In the genomic region with DNA sequence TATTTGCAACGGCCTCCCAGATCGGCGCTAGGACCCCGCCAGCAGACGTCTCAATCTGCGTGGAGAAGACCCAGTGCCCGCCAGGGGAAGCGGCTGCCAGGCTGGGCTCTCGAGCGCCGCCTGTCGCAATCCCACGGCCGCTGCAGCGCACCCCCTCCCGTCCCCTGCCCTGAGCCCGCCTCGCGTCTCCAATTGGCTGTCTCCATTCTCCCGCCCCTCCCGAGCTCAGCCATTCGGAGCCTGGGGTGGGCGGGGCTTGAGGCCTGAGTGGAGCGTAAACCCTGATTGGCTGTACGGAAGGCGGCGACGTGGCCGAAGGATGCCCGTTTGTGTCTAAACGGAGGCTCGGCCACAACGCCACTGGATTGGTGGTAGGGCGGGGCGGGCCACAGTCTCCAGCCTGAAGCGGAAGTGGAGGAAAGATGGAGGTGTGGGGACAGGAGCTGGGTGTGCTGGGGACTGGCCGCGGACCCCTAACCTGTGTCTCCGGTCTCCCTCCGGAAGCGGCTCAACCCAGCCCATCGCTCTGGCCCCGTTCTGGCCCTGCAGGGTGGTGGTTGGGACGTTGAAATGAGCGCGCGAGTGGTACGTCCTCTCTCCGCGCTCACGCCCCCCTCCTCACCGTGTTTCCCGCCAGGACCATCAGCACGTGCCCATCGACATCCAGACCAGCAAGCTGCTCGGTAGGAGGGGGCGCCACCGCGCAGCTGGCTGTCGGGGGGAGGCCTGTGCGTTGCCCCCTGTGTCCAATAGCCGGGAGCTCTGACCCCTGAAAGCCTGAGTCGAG, we compare ENCODE assay signal across 8 cellular contexts. TPM values are rescaled to one million over a fixed set of nuclear protein-coding genes. Genes with fewer than 3 reads are reported as not detected.
DNase-seq lines count a peak whose midpoint lies in the region; ATAC-seq, FAIRE-seq and TF ChIP-seq lines count a peak whose summit lies in the region.

A gene with protein sequence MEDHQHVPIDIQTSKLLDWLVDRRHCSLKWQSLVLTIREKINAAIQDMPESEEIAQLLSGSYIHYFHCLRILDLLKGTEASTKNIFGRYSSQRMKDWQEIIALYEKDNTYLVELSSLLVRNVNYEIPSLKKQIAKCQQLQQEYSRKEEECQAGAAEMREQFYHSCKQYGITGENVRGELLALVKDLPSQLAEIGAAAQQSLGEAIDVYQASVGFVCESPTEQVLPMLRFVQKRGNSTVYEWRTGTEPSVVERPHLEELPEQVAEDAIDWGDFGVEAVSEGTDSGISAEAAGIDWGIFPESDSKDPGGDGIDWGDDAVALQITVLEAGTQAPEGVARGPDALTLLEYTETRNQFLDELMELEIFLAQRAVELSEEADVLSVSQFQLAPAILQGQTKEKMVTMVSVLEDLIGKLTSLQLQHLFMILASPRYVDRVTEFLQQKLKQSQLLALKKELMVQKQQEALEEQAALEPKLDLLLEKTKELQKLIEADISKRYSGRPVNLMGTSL (plus strand): TSS at position 389 of the 787 bp plus-strand sequence. CDS start 34 bp downstream, at position 423.

- ATAC-seq in GM19025 (IDR thresholded peaks at IDR 0.05; ENCODE audit: low read depth, unreplicated experiment) (peak; percentile 98), HG03354 (IDR thresholded peaks at IDR 0.05; ENCODE audit: poor library complexity, severe bottlenecking, unreplicated experiment) (peak; percentile 95)

- peaks cover 10% of the 10 kb centered on the region for H3K79me2 ChIP-seq in keratinocyte (ENCODE audit: control insufficient read depth, insufficient read depth, low read length)

- peak within 1 kb of the TSS; percentile 74 for H3K27ac ChIP-seq in keratinocyte (ENCODE audit: control insufficient read depth, insufficient read depth, low read length)

- no peaks in the 10 kb centered on the region for H4K20me1 ChIP-seq in keratinocyte (ENCODE audit: control insufficient read depth, extremely low read depth, insufficient read depth, low read length)

- peaks cover 27% of the 10 kb centered on the region for H3K4me1 ChIP-seq in keratinocyte (ENCODE audit: control insufficient read depth, extremely low read depth, insufficient read depth, low read length)

- H3K9me3 ChIP-seq in keratinocyte (ENCODE audit: control insufficient read depth, low read depth, low read length), result no peaks in the 10 kb centered on the region

- peak; percentile 98 for DNase-seq in AG10803 (ENCODE audit: low read depth)
- DNase-seq in NCI-H446 treated with DMSO at 0.1 percent for 48 hours (lab: John Stamatoyannopoulos, UW), result peak; percentile 97
- DNase-seq in activated CD4-positive, CD25-positive, alpha-beta regulatory T cell treated with anti-CD3 and anti-CD28 coated beads, Interleukin-2, amount 50 U/mL, for 72 hours, result peak; percentile 99
- DNase-seq in cerebellum (ENCODE audit: low spot score), result peak; percentile 100
- peak; percentile 92 for DNase-seq in keratinocyte (ENCODE audit: low read depth, low spot score)
- peak; percentile 100 for DNase-seq in stimulated activated CD4-positive, alpha-beta T cell treated with anti-CD3 and anti-CD28 coated beads, Interleukin-15, amount 100 ng/mL, for 24 hours

- no peaks in the 10 kb centered on the region for H3K9me1 ChIP-seq in keratinocyte (ENCODE audit: control insufficient read depth, extremely low read depth, insufficient read depth, low read length)

- H3K4me3 ChIP-seq in AG10803 (ENCODE audit: low read length) (peak within 1 kb of the TSS; percentile 97), keratinocyte (ENCODE audit: control insufficient read depth in 2 of 3, extremely low read depth in 1 of 3, insufficient read depth in 2 of 3, low read depth in 1 of 3, low read length in 3 of 3) (peak within 1 kb of the TSS; percentile 86 to 96 (median 92))

- peak; percentile 72 for FAIRE-seq in keratinocyte (lab: Jason Lieb, UNC)

- peak; percentile 81 for TF ChIP-seq CTCF in AG10803 (conservative IDR thresholded peaks at IDR 0.05; ENCODE audit: low read length)
- peak; percentile 73 to 99 (median 83) for TF ChIP-seq CTCF in keratinocyte (optimal IDR thresholded peaks at IDR 0.05 in 1 of 3, IDR thresholded peaks at IDR 0.05 in 1 of 3, conservative IDR thresholded peaks at IDR 0.05 in 1 of 3; ENCODE audit: extremely low read depth in 1 of 3, insufficient read depth in 2 of 3, low read length in 3 of 3)

- H3K9ac ChIP-seq in keratinocyte (ENCODE audit: control insufficient read depth, extremely low read depth, insufficient read depth, low read length), result peak within 1 kb of the TSS; percentile 84

- peak within 1 kb of the TSS; percentile 93 for H3K4me2 ChIP-seq in keratinocyte (ENCODE audit: control insufficient read depth, extremely low read depth, insufficient read depth, low read depth, low read length)

- peaks cover 5 to 9% of the 10 kb centered on the region in 2 experiments for H3K36me3 ChIP-seq in keratinocyte (ENCODE audit: control insufficient read depth in 2 of 2, extremely low read depth in 1 of 2, insufficient read depth in 2 of 2, low read length in 2 of 2)

- dilution Hi-C loops in keratinocyte (cut with MboI; ENCODE audit: extremely low pct_ligation_motif_present, low sequenced_read_pairs), result no loop called here

- H2AFZ ChIP-seq in keratinocyte (ENCODE audit: control insufficient read depth, low read length), result peak within 1 kb of the TSS; percentile 95

- H3K27me3 ChIP-seq in keratinocyte (ENCODE audit: control insufficient read depth, extremely low read depth, insufficient read depth, low read length), result no peaks in the 10 kb centered on the region

RNA-seq across cellular contexts. Expression of the gene that starts here (rescaled TPM):
- total RNA-seq in cerebellum, result 80.0 TPM
- polyA plus RNA-seq in keratinocyte, result 62.7 to 79.4 TPM (median 63.9 TPM) in 3 replicates
- 69.5 TPM for polyA plus RNA-seq in keratinocyte (2011; ENCODE audit: low read depth)
- polyA plus RNA-seq in keratinocyte (2011; cell fraction: cytosol; rRNA removed), result 24.8 and 26.8 TPM in 2 replicates
- polyA plus RNA-seq in keratinocyte (2011; cell fraction: nucleus; rRNA removed), result 316 and 363 TPM in 2 replicates
- polyA plus RNA-seq in keratinocyte (2012; ENCODE audit: low replicate concordance), result 58.2 and 79.6 TPM in 2 replicates
- polyA minus RNA-seq in keratinocyte, result 39.3 to 66.2 TPM (median 50.9 TPM) in 3 replicates
- polyA minus RNA-seq in keratinocyte (2011; cell fraction: cytosol; rRNA and poly(A)+ RNA removed), result 18.8 TPM
- 39.1 and 52.5 TPM in 2 replicates for polyA minus RNA-seq in keratinocyte (2011; cell fraction: nucleus; rRNA and poly(A)+ RNA removed)

Comparison
In these comparisons a context has a peak if more than half of its experiments do, and no peak if none do; other contexts are left out.
1. Peak in every context shown above with its lines: DNase-seq, ATAC-seq, H3K4me3 ChIP-seq and H3K27ac ChIP-seq.